Comparison of ENCODE assay signal across 9 cellular contexts in genomic region chr17:43517615-43518386, GRCh38. TPM values are rescaled to one million over a fixed set of nuclear protein-coding genes. Genes with fewer than 3 reads are reported as not detected.
DNase-seq lines count a peak whose midpoint lies in the region; ATAC-seq and TF ChIP-seq lines count a peak whose summit lies in the region.
"Had no signal": no experiment of that assay in that cellular context is flagged by ENCODE, and none has a peak within 500 bp of the region (broad histone marks: within the 10 kb centered on the region; RNA-seq: fewer than 3 reads in every experiment).

No MANE protein-coding gene starts in this region.

- H3K4me3 ChIP-seq in uterus: no peak overlapping the region

- H3K4me3 Mint-ChIP-seq in brain (no peak overlapping the region), progenitor cell of endocrine pancreas (ENCODE audit: low read depth) (no peak overlapping the region)
- H3K4me3 Mint-ChIP-seq: neural crest cell had no signal

- H3K36me3 Mint-ChIP-seq in brain (peaks cover 61% of the 10 kb centered on the region), progenitor cell of endocrine pancreas (ENCODE audit: insufficient read depth) (peaks cover 25% of the 10 kb centered on the region)

- H3K9me3 Mint-ChIP-seq in brain: no peaks in the 10 kb centered on the region
- H3K9me3 Mint-ChIP-seq in progenitor cell of endocrine pancreas (ENCODE audit: low read depth): no peaks in the 10 kb centered on the region
- H3K9me3 Mint-ChIP-seq: neural crest cell had no signal

- H3K4me1 Mint-ChIP-seq in brain: no peaks in the 10 kb centered on the region
- H3K4me1 Mint-ChIP-seq in progenitor cell of endocrine pancreas (ENCODE audit: low read depth): peaks cover 5% of the 10 kb centered on the region

- H3K27me3 Mint-ChIP-seq in brain (peaks cover 2% of the 10 kb centered on the region), progenitor cell of endocrine pancreas (no peaks in the 10 kb centered on the region)

- H3K27me3 ChIP-seq in uterus: no peaks in the 10 kb centered on the region

- H3K36me3 ChIP-seq in uterus: no peaks in the 10 kb centered on the region

- no peak for TF ChIP-seq POLR2A in uterus (IDR thresholded peaks at IDR 0.05)

- no peak overlapping the region for H3K27ac ChIP-seq in uterus

- intact Hi-C loops in uterus (cut with DNase I; ENCODE audit: low total_unique reads): no loop called here

- no peaks in the 10 kb centered on the region for H3K4me1 ChIP-seq in uterus

- no peak for TF ChIP-seq CTCF in brain (conservative IDR thresholded peaks at IDR 0.05)
- no peak for TF ChIP-seq CTCF in progenitor cell of endocrine pancreas (IDR thresholded peaks at IDR 0.05; ENCODE audit: unreplicated experiment)
- no peak for TF ChIP-seq CTCF in uterus (IDR thresholded peaks at IDR 0.05)

- ATAC-seq in GM18498 (IDR thresholded peaks at IDR 0.05; ENCODE audit: unreplicated experiment): peak; percentile 71
- peak; percentile 54 for ATAC-seq in HG02588 (IDR thresholded peaks at IDR 0.05; ENCODE audit: unreplicated experiment)

- H3K9me3 ChIP-seq in uterus: no peaks in the 10 kb centered on the region

- H3K27ac Mint-ChIP-seq in brain (peak overlapping the region in 4 of 5 experiments; percentile 9 to 84 (median 54)), progenitor cell of endocrine pancreas (peak overlapping the region; percentile 56)

- no peak for DNase-seq in progenitor cell of endocrine pancreas (ENCODE audit: low spot score, unreplicated experiment)
- no peak for DNase-seq in germinal center (ENCODE audit: low spot score)
- DNase-seq in uterus: no peak
- DNase-seq in KG1 (lab: John Stamatoyannopoulos, UW): no peak
- DNase-seq in MV-4-11 (lab: John Stamatoyannopoulos, UW): no peak

RNA-seq across cellular contexts. Expression of gene ETV4, which starts 28.3 kb away (rescaled TPM):
- 1.3 TPM for polyA plus RNA-seq in brain (ENCODE audit: insufficient read depth, low read depth, low replicate concordance)
- total RNA-seq in progenitor cell of endocrine pancreas (79.5 and 84.3 TPM in 2 replicates), uterus (1 to 10 TPM in 2 of 4 donors, under 1 TPM in 1, not detected in 1; 0.51 to 2.8 (median 2.1) TPM)

RNA-seq across cellular contexts. Expression of gene DHX8, which starts 34.0 kb away (rescaled TPM):
- 54.1 TPM for polyA plus RNA-seq in brain (ENCODE audit: insufficient read depth, low read depth, low replicate concordance)
- total RNA-seq in progenitor cell of endocrine pancreas (55.2 and 60.6 TPM in 2 replicates), uterus (10 to 100 TPM in 3 of 4 donors, 1 to 10 TPM in 1; 8.5 to 54.6 (median 32.0) TPM)

Comparison
In these comparisons a context has a peak if more than half of its experiments do, and no peak if none do; other contexts are left out.
1. RNA of gene ETV4, which starts 28.3 kb away (total RNA-seq): 79.5 to 84.3 TPM in progenitor cell of endocrine pancreas; 0.51 to 2.8 TPM in uterus; every median in the first group is over 10 times any median in the second.